ENCODE assay signal across 1 cellular context in the genomic region with DNA sequence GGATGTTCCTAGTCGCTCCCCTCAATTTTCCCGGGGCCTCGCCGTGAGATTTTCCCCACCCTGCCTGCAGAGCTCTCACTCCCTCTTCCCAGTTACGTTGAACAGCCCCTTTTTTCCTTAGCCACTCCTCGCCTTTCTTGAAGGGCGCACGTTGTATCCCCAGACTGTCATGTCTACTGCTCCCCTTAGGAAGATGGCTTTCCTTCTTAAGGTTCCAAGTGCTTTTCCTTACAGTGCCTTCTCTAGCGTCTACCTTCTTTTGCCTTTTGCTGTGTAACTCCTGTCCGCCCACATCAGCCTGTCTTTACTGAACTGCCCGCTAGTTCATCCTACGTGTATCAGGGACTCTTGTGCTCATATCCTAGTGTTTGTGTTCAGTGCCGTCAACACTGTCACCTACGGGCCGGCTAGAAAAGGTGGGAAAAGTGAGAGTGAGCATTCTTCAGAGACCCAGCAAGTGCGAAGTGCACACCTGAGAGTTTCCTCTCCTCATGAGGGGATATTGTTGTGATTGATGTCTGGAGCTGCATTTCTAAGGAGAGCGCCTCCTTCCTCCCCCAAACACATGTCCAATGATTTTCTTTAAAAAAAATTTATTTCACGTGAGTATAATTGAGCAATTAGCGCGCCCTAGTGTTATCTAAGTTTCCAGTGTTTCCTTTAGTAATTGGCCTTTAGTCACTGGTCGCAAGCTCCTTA.
A peak's percentile ranks its signal among the peaks of the same experiment; 100 is the strongest.
TF ChIP-seq lines count a peak whose summit lies in the region.

No MANE protein-coding gene starts in this region.

TF ChIP-seq in K562, 482 proteins besides CTCF, POLR2A, EP300 and RAD21 (continued from another document and continues in another):
- TF ChIP-seq, protein P1, sequence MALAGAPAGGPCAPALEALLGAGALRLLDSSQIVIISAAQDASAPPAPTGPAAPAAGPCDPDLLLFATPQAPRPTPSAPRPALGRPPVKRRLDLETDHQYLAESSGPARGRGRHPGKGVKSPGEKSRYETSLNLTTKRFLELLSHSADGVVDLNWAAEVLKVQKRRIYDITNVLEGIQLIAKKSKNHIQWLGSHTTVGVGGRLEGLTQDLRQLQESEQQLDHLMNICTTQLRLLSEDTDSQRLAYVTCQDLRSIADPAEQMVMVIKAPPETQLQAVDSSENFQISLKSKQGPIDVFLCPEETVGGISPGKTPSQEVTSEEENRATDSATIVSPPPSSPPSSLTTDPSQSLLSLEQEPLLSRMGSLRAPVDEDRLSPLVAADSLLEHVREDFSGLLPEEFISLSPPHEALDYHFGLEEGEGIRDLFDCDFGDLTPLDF (CRISPR knock-in tag; IDR thresholded peaks at IDR 0.05), result no peak
- TF ChIP-seq, protein P2, sequence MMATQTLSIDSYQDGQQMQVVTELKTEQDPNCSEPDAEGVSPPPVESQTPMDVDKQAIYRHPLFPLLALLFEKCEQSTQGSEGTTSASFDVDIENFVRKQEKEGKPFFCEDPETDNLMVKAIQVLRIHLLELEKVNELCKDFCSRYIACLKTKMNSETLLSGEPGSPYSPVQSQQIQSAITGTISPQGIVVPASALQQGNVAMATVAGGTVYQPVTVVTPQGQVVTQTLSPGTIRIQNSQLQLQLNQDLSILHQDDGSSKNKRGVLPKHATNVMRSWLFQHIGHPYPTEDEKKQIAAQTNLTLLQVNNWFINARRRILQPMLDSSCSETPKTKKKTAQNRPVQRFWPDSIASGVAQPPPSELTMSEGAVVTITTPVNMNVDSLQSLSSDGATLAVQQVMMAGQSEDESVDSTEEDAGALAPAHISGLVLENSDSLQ (IDR thresholded peaks at IDR 0.05), result peak; percentile 62; the same call in 1 of the 2 replicates
- TF ChIP-seq, protein P3, sequence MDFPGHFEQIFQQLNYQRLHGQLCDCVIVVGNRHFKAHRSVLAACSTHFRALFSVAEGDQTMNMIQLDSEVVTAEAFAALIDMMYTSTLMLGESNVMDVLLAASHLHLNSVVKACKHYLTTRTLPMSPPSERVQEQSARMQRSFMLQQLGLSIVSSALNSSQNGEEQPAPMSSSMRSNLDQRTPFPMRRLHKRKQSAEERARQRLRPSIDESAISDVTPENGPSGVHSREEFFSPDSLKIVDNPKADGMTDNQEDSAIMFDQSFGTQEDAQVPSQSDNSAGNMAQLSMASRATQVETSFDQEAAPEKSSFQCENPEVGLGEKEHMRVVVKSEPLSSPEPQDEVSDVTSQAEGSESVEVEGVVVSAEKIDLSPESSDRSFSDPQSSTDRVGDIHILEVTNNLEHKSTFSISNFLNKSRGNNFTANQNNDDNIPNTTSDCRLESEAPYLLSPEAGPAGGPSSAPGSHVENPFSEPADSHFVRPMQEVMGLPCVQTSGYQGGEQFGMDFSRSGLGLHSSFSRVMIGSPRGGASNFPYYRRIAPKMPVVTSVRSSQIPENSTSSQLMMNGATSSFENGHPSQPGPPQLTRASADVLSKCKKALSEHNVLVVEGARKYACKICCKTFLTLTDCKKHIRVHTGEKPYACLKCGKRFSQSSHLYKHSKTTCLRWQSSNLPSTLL (IDR thresholded peaks at IDR 0.05), result 0 out of 2 replicates have a peak, but pooled peaks have one; percentile 47
- TF ChIP-seq ZNF133 (CRISPR knock-in tag; IDR thresholded peaks at IDR 0.05) (no peak), KLF16 (IDR thresholded peaks at IDR 0.05) (no peak), BMI1 (IDR thresholded peaks at IDR 0.05; ENCODE audit: low read length) (no peak), SIN3B (IDR thresholded peaks at IDR 0.05; ENCODE audit: low read depth) (no peak), BRCA1 (IDR thresholded peaks at IDR 0.05) (no peak), BRCA1 (CRISPR knock-in tag; IDR thresholded peaks at IDR 0.05) (no peak), CXXC5 (CRISPR knock-in tag; IDR thresholded peaks at IDR 0.05) (peak; percentile 49; the same call in 1 of the 2 replicates), ZNF143 (CRISPR knock-in tag; IDR thresholded peaks at IDR 0.05) (no peak), ZNF282 (CRISPR knock-in tag; IDR thresholded peaks at IDR 0.05) (no peak), NR3C1 (CRISPR knock-in tag; IDR thresholded peaks at IDR 0.05) (no peak), TAF9B (IDR thresholded peaks at IDR 0.05; ENCODE audit: partially characterized antibody) (no peak), NCOR1 (IDR thresholded peaks at IDR 0.05) (no peak), ZNF197 (CRISPR knock-in tag; IDR thresholded peaks at IDR 0.05; ENCODE audit: low read depth) (no peak), ZNF778 (CRISPR knock-in tag; IDR thresholded peaks at IDR 0.05) (no peak), KLF10 (CRISPR knock-in tag; IDR thresholded peaks at IDR 0.05) (no peak), MEIS2 (IDR thresholded peaks at IDR 0.05; ENCODE audit: partially characterized antibody) (peak; percentile 43), TCF3 (CRISPR knock-in tag; IDR thresholded peaks at IDR 0.05) (no peak)
- TF ChIP-seq, protein P4, sequence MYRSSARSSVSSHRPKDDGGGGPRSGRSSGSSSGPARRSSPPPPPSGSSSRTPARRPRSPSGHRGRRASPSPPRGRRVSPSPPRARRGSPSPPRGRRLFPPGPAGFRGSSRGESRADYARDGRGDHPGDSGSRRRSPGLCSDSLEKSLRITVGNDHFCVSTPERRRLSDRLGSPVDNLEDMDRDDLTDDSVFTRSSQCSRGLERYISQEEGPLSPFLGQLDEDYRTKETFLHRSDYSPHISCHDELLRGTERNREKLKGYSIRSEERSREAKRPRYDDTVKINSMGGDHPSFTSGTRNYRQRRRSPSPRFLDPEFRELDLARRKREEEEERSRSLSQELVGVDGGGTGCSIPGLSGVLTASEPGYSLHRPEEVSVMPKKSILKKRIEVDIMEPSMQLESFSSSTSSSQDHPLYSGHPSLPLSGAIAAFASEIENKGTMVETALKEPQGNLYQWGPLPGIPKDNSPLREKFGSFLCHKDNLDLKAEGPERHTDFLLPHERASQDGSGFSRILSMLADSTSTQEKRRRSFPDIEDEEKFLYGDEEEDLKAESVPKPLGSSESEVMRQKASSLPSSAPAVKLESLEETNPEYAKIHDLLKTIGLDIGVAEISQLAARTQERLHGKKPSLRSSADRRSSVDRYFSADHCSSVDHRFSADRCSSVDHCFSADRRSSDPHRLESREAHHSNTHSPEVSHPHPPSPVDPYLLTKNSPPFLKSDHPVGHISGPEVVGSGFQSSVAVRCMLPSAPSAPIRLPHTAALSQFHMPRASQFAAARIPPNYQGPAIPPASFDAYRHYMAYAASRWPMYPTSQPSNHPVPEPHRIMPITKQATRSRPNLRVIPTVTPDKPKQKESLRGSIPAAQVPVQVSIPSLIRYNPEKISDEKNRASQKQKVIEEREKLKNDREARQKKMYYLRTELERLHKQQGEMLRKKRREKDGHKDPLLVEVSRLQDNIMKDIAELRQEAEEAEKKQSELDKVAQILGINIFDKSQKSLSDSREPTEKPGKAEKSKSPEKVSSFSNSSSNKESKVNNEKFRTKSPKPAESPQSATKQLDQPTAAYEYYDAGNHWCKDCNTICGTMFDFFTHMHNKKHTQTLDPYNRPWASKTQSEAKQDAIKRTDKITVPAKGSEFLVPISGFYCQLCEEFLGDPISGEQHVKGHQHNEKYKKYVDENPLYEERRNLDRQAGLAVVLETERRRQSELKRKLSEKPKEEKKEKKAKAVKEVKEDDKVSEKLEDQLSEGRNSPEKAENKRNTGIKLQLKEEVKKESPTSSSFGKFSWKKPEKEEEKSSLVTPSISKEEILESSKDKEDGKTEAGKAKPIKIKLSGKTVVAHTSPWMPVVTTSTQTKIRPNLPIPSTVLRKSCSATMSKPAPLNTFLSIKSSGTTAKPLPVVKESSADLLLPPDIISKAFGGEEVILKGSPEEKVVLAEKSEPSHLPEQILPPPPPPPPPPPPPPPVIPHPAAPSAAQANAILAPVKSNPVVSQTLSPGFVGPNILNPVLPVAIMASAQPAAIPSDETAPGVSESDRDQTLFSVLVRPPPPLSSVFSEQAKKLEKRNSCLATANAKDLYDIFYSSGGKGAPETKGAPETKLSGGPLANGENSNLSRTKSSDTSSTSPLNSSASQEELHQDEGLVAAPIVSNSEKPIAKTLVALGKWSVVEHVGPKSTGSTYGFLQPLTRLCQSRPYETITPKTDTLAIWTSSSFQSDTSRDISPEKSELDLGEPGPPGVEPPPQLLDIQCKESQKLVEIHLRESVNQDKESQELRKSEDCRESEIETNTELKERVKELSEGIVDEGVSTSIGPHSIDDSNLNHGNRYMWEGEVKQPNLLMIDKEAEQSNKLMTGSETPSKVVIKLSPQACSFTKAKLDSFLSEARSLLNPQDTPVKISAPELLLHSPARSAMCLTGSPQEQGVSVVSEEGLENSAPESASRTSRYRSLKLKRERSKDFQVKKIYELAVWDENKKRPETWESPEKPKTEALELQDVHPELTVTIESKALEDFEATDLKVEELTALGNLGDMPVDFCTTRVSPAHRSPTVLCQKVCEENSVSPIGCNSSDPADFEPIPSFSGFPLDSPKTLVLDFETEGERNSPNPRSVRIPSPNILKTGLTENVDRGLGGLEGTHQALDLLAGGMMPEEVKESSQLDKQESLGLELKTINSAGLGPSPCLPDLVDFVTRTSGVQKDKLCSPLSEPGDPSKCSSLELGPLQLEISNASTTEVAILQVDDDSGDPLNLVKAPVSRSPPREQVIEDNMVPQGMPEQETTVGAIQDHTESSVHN (IDR thresholded peaks at IDR 0.05; ENCODE audit: borderline replicate concordance in 1 of 2, low read depth in 1 of 2), result 0 out of 4 replicates have a peak, but pooled peaks of 1 of the 2 experiments have one; percentile 26
- TF ChIP-seq, protein P5, sequence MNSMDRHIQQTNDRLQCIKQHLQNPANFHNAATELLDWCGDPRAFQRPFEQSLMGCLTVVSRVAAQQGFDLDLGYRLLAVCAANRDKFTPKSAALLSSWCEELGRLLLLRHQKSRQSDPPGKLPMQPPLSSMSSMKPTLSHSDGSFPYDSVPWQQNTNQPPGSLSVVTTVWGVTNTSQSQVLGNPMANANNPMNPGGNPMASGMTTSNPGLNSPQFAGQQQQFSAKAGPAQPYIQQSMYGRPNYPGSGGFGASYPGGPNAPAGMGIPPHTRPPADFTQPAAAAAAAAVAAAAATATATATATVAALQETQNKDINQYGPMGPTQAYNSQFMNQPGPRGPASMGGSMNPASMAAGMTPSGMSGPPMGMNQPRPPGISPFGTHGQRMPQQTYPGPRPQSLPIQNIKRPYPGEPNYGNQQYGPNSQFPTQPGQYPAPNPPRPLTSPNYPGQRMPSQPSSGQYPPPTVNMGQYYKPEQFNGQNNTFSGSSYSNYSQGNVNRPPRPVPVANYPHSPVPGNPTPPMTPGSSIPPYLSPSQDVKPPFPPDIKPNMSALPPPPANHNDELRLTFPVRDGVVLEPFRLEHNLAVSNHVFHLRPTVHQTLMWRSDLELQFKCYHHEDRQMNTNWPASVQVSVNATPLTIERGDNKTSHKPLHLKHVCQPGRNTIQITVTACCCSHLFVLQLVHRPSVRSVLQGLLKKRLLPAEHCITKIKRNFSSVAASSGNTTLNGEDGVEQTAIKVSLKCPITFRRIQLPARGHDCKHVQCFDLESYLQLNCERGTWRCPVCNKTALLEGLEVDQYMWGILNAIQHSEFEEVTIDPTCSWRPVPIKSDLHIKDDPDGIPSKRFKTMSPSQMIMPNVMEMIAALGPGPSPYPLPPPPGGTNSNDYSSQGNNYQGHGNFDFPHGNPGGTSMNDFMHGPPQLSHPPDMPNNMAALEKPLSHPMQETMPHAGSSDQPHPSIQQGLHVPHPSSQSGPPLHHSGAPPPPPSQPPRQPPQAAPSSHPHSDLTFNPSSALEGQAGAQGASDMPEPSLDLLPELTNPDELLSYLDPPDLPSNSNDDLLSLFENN (IDR thresholded peaks at IDR 0.05; ENCODE audit: low read depth in 2 of 2, low read length in 2 of 2), result no peak
- TF ChIP-seq, protein P6, sequence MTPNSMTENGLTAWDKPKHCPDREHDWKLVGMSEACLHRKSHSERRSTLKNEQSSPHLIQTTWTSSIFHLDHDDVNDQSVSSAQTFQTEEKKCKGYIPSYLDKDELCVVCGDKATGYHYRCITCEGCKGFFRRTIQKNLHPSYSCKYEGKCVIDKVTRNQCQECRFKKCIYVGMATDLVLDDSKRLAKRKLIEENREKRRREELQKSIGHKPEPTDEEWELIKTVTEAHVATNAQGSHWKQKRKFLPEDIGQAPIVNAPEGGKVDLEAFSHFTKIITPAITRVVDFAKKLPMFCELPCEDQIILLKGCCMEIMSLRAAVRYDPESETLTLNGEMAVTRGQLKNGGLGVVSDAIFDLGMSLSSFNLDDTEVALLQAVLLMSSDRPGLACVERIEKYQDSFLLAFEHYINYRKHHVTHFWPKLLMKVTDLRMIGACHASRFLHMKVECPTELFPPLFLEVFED (CRISPR knock-in tag; conservative IDR thresholded peaks at IDR 0.05), result no peak
- TF ChIP-seq, protein P7, sequence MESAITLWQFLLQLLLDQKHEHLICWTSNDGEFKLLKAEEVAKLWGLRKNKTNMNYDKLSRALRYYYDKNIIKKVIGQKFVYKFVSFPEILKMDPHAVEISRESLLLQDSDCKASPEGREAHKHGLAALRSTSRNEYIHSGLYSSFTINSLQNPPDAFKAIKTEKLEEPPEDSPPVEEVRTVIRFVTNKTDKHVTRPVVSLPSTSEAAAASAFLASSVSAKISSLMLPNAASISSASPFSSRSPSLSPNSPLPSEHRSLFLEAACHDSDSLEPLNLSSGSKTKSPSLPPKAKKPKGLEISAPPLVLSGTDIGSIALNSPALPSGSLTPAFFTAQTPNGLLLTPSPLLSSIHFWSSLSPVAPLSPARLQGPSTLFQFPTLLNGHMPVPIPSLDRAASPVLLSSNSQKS (CRISPR knock-in tag; IDR thresholded peaks at IDR 0.05), result no peak
- TF ChIP-seq, protein P8, sequence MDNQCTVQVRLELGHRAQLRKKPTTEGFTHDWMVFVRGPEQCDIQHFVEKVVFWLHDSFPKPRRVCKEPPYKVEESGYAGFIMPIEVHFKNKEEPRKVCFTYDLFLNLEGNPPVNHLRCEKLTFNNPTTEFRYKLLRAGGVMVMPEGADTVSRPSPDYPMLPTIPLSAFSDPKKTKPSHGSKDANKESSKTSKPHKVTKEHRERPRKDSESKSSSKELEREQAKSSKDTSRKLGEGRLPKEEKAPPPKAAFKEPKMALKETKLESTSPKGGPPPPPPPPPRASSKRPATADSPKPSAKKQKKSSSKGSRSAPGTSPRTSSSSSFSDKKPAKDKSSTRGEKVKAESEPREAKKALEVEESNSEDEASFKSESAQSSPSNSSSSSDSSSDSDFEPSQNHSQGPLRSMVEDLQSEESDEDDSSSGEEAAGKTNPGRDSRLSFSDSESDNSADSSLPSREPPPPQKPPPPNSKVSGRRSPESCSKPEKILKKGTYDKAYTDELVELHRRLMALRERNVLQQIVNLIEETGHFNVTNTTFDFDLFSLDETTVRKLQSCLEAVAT (IDR thresholded peaks at IDR 0.05), result peak in 1 of 2 experiments; percentile 32; a peak in 2 of 4 replicates
- TF ChIP-seq, protein P9, sequence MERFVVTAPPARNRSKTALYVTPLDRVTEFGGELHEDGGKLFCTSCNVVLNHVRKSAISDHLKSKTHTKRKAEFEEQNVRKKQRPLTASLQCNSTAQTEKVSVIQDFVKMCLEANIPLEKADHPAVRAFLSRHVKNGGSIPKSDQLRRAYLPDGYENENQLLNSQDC (CRISPR knock-in tag; IDR thresholded peaks at IDR 0.05), result no peak
- TF ChIP-seq, protein P10, sequence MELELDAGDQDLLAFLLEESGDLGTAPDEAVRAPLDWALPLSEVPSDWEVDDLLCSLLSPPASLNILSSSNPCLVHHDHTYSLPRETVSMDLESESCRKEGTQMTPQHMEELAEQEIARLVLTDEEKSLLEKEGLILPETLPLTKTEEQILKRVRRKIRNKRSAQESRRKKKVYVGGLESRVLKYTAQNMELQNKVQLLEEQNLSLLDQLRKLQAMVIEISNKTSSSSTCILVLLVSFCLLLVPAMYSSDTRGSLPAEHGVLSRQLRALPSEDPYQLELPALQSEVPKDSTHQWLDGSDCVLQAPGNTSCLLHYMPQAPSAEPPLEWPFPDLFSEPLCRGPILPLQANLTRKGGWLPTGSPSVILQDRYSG (tag; conservative IDR thresholded peaks at IDR 0.05; ENCODE audit: low read depth), result no peak
- TF ChIP-seq, protein P11, sequence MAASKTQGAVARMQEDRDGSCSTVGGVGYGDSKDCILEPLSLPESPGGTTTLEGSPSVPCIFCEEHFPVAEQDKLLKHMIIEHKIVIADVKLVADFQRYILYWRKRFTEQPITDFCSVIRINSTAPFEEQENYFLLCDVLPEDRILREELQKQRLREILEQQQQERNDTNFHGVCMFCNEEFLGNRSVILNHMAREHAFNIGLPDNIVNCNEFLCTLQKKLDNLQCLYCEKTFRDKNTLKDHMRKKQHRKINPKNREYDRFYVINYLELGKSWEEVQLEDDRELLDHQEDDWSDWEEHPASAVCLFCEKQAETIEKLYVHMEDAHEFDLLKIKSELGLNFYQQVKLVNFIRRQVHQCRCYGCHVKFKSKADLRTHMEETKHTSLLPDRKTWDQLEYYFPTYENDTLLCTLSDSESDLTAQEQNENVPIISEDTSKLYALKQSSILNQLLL (CRISPR knock-in tag; IDR thresholded peaks at IDR 0.05; ENCODE audit: borderline replicate concordance), result no peak
